In the genomic region with DNA sequence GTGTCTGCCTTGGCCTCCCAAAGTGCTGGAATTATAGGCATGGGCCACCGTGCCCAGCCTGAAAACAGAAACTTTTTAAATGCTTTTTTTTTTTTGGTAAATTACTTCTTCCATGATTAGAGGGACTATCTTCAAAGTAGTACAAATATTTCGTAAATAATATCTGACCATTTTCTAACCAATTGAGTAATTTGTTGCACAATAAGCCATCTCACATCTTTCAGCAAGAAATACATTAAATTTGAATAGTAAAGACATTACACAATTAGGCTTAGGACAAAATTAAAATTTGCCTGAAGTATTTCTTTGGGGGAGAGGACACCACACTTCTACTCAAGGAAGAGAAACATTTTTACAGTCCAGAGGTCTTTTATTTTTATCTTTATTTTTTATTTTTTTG, we compare ENCODE assay signal across 26 cellular contexts.
"Had no signal": no experiment of that assay in that cellular context is flagged by ENCODE, and none has a peak within 500 bp of the region (broad histone marks: within the 10 kb centered on the region; RNA-seq: fewer than 3 reads in every experiment).

No MANE protein-coding gene starts in this region.

- H3K27me3 ChIP-seq: dorsolateral prefrontal cortex, ovary, spleen, tibial nerve, upper lobe of left lung had no signal

- H3K4me1 ChIP-seq: lower lobe of right lung, psoas muscle, spleen, tibial nerve, upper lobe of left lung had no signal

- H3K36me3 ChIP-seq: ovary had no signal

- ATAC-seq: esophagus mucosa; left ventricle myocardium superior; lower lobe of right lung; naive thymus-derived CD8-positive, alpha-beta T cell; psoas muscle; right cardiac atrium; stimulated activated memory B cell treated with anti-CD40 and anti-IgM and Interleukin-4, amounts not matched to agents 10 μg/mL and 1 μg/mL and 100 μg/mL, for 72 hours had no signal

- H3K27ac ChIP-seq: epithelial cell of prostate, lower lobe of right lung, ovary, psoas muscle, skin epidermis, spleen, thoracic aorta, tibial nerve, upper lobe of left lung had no signal

- DNase-seq: dorsolateral prefrontal cortex; effector CD4-positive, alpha-beta T cell; endodermal cell; hypothalamus; immature natural killer cell; left ventricle myocardium superior; lower lobe of right lung; naive thymus-derived CD8-positive, alpha-beta T cell; occipital lobe; ovary; posterior cingulate gyrus; psoas muscle; right cardiac atrium; spleen; stimulated activated CD4-positive, alpha-beta T cell treated with anti-CD3 and anti-CD28 coated beads, Interleukin-4, amount 100 ng/mL, for 4 hours; upper lobe of left lung had no signal

- H3K4me3 ChIP-seq: dorsolateral prefrontal cortex, lower lobe of right lung, ovary, psoas muscle, skin epidermis, spleen, thoracic aorta, tibial nerve, upper lobe of left lung had no signal

- FAIRE-seq: colon, frontal cortex, keratinocyte, urothelium cell line had no signal

- H3K9me3 ChIP-seq: lower lobe of right lung, ovary, psoas muscle, spleen, thoracic aorta, tibial nerve, upper lobe of left lung had no signal
